In genomic region chr6:99568103-99568933, GRCh38 we compare ENCODE assay signal across 1 cellular context.
TF ChIP-seq lines count a peak whose summit lies in the region.

Gene CCNC (minus strand): TSS chr6:99568660. CDS start chr6:99568527, 133 bp downstream.

TF ChIP-seq in K562, 482 proteins besides CTCF, POLR2A, EP300 and RAD21 (continued from another document and continues in another):
- peak; percentile 78 for TF ChIP-seq NEUROD1 (IDR thresholded peaks at IDR 0.05; ENCODE audit: borderline replicate concordance, low read depth, low read length, partially characterized antibody)
- TF ChIP-seq, protein P1, sequence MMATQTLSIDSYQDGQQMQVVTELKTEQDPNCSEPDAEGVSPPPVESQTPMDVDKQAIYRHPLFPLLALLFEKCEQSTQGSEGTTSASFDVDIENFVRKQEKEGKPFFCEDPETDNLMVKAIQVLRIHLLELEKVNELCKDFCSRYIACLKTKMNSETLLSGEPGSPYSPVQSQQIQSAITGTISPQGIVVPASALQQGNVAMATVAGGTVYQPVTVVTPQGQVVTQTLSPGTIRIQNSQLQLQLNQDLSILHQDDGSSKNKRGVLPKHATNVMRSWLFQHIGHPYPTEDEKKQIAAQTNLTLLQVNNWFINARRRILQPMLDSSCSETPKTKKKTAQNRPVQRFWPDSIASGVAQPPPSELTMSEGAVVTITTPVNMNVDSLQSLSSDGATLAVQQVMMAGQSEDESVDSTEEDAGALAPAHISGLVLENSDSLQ (IDR thresholded peaks at IDR 0.05) = peak; percentile 61; the same call in 1 of the 2 replicates
- TF ChIP-seq TRIM25 (IDR thresholded peaks at IDR 0.05; ENCODE audit: borderline replicate concordance) = no peak
- TF ChIP-seq, protein P2, sequence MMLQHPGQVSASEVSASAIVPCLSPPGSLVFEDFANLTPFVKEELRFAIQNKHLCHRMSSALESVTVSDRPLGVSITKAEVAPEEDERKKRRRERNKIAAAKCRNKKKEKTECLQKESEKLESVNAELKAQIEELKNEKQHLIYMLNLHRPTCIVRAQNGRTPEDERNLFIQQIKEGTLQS (IDR thresholded peaks at IDR 0.05) = no peak
- TF ChIP-seq, protein P2 (CRISPR knock-in tag; conservative IDR thresholded peaks at IDR 0.05) = peak; percentile 46; the same call in 1 of the 2 replicates
- TF ChIP-seq FUS (optimal IDR thresholded peaks at IDR 0.05; ENCODE audit: low read depth, low read length) = no peak
- peak; percentile 81 for TF ChIP-seq NBN (IDR thresholded peaks at IDR 0.05; ENCODE audit: low read depth)
- no peak for TF ChIP-seq ELF1 (tag; IDR thresholded peaks at IDR 0.05)
- TF ChIP-seq FOXK1 (CRISPR knock-in tag; IDR thresholded peaks at IDR 0.05; ENCODE audit: borderline replicate concordance) = peak; percentile 49; the same call in 1 of the 2 replicates
- TF ChIP-seq, protein P3, sequence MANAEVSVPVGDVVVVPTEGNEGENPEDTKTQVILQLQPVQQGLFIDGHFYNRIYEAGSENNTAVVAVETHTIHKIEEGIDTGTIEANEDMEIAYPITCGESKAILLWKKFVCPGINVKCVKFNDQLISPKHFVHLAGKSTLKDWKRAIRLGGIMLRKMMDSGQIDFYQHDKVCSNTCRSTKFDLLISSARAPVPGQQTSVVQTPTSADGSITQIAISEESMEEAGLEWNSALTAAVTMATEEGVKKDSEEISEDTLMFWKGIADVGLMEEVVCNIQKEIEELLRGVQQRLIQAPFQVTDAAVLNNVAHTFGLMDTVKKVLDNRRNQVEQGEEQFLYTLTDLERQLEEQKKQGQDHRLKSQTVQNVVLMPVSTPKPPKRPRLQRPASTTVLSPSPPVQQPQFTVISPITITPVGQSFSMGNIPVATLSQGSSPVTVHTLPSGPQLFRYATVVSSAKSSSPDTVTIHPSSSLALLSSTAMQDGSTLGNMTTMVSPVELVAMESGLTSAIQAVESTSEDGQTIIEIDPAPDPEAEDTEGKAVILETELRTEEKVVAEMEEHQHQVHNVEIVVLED (CRISPR knock-in tag; IDR thresholded peaks at IDR 0.05) = peak; percentile 46; the same call in 1 of the 2 replicates
- peak; percentile 78 for TF ChIP-seq NR2C1 (IDR thresholded peaks at IDR 0.05)
- peak; percentile 88 for TF ChIP-seq NR2C1 (tag; IDR thresholded peaks at IDR 0.05)
- peak; percentile 74 to 92 for TF ChIP-seq MAZ (CRISPR knock-in tag; conservative IDR thresholded peaks at IDR 0.05 in 1 of 2, IDR thresholded peaks at IDR 0.05 in 1 of 2)
- TF ChIP-seq OTX1 (CRISPR knock-in tag; IDR thresholded peaks at IDR 0.05) = no peak
- TF ChIP-seq ZNF384 (IDR thresholded peaks at IDR 0.05; ENCODE audit: low read depth, low read length) = peak; percentile 28; the same call in 1 of the 2 replicates
- TF ChIP-seq, protein P4, sequence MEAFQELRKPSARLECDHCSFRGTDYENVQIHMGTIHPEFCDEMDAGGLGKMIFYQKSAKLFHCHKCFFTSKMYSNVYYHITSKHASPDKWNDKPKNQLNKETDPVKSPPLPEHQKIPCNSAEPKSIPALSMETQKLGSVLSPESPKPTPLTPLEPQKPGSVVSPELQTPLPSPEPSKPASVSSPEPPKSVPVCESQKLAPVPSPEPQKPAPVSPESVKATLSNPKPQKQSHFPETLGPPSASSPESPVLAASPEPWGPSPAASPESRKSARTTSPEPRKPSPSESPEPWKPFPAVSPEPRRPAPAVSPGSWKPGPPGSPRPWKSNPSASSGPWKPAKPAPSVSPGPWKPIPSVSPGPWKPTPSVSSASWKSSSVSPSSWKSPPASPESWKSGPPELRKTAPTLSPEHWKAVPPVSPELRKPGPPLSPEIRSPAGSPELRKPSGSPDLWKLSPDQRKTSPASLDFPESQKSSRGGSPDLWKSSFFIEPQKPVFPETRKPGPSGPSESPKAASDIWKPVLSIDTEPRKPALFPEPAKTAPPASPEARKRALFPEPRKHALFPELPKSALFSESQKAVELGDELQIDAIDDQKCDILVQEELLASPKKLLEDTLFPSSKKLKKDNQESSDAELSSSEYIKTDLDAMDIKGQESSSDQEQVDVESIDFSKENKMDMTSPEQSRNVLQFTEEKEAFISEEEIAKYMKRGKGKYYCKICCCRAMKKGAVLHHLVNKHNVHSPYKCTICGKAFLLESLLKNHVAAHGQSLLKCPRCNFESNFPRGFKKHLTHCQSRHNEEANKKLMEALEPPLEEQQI (IDR thresholded peaks at IDR 0.05) = peak; percentile 98
- no peak for TF ChIP-seq ZNF717 (CRISPR knock-in tag; IDR thresholded peaks at IDR 0.05)
- no peak for TF ChIP-seq HOXB6 (CRISPR knock-in tag; IDR thresholded peaks at IDR 0.05; ENCODE audit: borderline replicate concordance)
- peak in 1 of 2 experiments; percentile 97; a peak in 2 of 3 replicates for TF ChIP-seq CBX3 (IDR thresholded peaks at IDR 0.05; ENCODE audit: borderline replicate concordance in 1 of 2, low read length in 2 of 2)
- TF ChIP-seq ZNF57 (CRISPR knock-in tag; IDR thresholded peaks at IDR 0.05) = no peak
- peak; percentile 92 for TF ChIP-seq SUPT5H (IDR thresholded peaks at IDR 0.05)
- peak; percentile 67 for TF ChIP-seq GTF2A2 (tag; IDR thresholded peaks at IDR 0.05)
- TF ChIP-seq, protein P5, sequence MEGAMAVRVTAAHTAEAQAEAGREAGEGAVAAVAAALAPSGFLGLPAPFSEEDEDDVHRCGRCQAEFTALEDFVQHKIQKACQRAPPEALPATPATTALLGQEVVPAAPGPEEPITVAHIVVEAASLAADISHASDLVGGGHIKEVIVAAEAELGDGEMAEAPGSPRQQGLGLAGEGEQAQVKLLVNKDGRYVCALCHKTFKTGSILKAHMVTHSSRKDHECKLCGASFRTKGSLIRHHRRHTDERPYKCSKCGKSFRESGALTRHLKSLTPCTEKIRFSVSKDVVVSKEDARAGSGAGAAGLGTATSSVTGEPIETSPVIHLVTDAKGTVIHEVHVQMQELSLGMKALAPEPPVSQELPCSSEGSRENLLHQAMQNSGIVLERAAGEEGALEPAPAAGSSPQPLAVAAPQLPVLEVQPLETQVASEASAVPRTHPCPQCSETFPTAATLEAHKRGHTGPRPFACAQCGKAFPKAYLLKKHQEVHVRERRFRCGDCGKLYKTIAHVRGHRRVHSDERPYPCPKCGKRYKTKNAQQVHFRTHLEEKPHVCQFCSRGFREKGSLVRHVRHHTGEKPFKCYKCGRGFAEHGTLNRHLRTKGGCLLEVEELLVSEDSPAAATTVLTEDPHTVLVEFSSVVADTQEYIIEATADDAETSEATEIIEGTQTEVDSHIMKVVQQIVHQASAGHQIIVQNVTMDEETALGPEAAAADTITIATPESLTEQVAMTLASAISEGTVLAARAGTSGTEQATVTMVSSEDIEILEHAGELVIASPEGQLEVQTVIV (CRISPR knock-in tag; IDR thresholded peaks at IDR 0.05; ENCODE audit: borderline replicate concordance) = no peak
- TF ChIP-seq, protein P6, sequence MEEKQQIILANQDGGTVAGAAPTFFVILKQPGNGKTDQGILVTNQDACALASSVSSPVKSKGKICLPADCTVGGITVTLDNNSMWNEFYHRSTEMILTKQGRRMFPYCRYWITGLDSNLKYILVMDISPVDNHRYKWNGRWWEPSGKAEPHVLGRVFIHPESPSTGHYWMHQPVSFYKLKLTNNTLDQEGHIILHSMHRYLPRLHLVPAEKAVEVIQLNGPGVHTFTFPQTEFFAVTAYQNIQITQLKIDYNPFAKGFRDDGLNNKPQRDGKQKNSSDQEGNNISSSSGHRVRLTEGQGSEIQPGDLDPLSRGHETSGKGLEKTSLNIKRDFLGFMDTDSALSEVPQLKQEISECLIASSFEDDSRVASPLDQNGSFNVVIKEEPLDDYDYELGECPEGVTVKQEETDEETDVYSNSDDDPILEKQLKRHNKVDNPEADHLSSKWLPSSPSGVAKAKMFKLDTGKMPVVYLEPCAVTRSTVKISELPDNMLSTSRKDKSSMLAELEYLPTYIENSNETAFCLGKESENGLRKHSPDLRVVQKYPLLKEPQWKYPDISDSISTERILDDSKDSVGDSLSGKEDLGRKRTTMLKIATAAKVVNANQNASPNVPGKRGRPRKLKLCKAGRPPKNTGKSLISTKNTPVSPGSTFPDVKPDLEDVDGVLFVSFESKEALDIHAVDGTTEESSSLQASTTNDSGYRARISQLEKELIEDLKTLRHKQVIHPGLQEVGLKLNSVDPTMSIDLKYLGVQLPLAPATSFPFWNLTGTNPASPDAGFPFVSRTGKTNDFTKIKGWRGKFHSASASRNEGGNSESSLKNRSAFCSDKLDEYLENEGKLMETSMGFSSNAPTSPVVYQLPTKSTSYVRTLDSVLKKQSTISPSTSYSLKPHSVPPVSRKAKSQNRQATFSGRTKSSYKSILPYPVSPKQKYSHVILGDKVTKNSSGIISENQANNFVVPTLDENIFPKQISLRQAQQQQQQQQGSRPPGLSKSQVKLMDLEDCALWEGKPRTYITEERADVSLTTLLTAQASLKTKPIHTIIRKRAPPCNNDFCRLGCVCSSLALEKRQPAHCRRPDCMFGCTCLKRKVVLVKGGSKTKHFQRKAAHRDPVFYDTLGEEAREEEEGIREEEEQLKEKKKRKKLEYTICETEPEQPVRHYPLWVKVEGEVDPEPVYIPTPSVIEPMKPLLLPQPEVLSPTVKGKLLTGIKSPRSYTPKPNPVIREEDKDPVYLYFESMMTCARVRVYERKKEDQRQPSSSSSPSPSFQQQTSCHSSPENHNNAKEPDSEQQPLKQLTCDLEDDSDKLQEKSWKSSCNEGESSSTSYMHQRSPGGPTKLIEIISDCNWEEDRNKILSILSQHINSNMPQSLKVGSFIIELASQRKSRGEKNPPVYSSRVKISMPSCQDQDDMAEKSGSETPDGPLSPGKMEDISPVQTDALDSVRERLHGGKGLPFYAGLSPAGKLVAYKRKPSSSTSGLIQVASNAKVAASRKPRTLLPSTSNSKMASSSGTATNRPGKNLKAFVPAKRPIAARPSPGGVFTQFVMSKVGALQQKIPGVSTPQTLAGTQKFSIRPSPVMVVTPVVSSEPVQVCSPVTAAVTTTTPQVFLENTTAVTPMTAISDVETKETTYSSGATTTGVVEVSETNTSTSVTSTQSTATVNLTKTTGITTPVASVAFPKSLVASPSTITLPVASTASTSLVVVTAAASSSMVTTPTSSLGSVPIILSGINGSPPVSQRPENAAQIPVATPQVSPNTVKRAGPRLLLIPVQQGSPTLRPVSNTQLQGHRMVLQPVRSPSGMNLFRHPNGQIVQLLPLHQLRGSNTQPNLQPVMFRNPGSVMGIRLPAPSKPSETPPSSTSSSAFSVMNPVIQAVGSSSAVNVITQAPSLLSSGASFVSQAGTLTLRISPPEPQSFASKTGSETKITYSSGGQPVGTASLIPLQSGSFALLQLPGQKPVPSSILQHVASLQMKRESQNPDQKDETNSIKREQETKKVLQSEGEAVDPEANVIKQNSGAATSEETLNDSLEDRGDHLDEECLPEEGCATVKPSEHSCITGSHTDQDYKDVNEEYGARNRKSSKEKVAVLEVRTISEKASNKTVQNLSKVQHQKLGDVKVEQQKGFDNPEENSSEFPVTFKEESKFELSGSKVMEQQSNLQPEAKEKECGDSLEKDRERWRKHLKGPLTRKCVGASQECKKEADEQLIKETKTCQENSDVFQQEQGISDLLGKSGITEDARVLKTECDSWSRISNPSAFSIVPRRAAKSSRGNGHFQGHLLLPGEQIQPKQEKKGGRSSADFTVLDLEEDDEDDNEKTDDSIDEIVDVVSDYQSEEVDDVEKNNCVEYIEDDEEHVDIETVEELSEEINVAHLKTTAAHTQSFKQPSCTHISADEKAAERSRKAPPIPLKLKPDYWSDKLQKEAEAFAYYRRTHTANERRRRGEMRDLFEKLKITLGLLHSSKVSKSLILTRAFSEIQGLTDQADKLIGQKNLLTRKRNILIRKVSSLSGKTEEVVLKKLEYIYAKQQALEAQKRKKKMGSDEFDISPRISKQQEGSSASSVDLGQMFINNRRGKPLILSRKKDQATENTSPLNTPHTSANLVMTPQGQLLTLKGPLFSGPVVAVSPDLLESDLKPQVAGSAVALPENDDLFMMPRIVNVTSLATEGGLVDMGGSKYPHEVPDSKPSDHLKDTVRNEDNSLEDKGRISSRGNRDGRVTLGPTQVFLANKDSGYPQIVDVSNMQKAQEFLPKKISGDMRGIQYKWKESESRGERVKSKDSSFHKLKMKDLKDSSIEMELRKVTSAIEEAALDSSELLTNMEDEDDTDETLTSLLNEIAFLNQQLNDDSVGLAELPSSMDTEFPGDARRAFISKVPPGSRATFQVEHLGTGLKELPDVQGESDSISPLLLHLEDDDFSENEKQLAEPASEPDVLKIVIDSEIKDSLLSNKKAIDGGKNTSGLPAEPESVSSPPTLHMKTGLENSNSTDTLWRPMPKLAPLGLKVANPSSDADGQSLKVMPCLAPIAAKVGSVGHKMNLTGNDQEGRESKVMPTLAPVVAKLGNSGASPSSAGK (IDR thresholded peaks at IDR 0.05) = no peak; the same call in 1 of the 2 replicates
- peak; percentile 99 for TF ChIP-seq RBBP5 (IDR thresholded peaks at IDR 0.05; ENCODE audit: borderline replicate concordance, insufficient read depth, low read length, poor library complexity, severe bottlenecking)
- peak; percentile 32 for TF ChIP-seq GTF2B (IDR thresholded peaks at IDR 0.05; ENCODE audit: extremely low read depth, insufficient read length)
- no peak for TF ChIP-seq EZH2 (IDR thresholded peaks at IDR 0.05; ENCODE audit: borderline replicate concordance, low read depth, low read length)
- 0 out of 2 replicates have a peak, but pooled peaks have one; percentile 19 for TF ChIP-seq HDAC6 (IDR thresholded peaks at IDR 0.05; ENCODE audit: low read depth, low read length)
- 0 out of 2 replicates have a peak, but pooled peaks have one; percentile 79 for TF ChIP-seq NFATC3 (IDR thresholded peaks at IDR 0.05)
- TF ChIP-seq TBP (optimal IDR thresholded peaks at IDR 0.05; ENCODE audit: low read depth, low read length) = peak; percentile 97
- no peak for TF ChIP-seq ILK (tag; IDR thresholded peaks at IDR 0.05; ENCODE audit: borderline replicate concordance, low read depth)
- no peak for TF ChIP-seq ELF2 (CRISPR knock-in tag; IDR thresholded peaks at IDR 0.05)
- peak; percentile 98 for TF ChIP-seq TAF9B (IDR thresholded peaks at IDR 0.05; ENCODE audit: partially characterized antibody)
- TF ChIP-seq NCOA2 (IDR thresholded peaks at IDR 0.05; ENCODE audit: partially characterized antibody in 2 of 2) = no peak
- TF ChIP-seq MEIS2 (IDR thresholded peaks at IDR 0.05; ENCODE audit: partially characterized antibody) = no peak
- TF ChIP-seq RFX1 (IDR thresholded peaks at IDR 0.05) = no peak
- TF ChIP-seq SIRT6 (IDR thresholded peaks at IDR 0.05; ENCODE audit: low read depth, low read length) = no peak
